28 cellular contexts compared by ENCODE assay signal in genomic region chr3:124101643-124102042, GRCh38.
"Had no signal": no experiment of that assay in that cellular context is flagged by ENCODE, and none has a peak within 500 bp of the region (broad histone marks: within the 10 kb centered on the region; RNA-seq: fewer than 3 reads in every experiment).

No MANE protein-coding gene starts in this region.

- H3K27ac ChIP-seq: ovary, parathyroid adenoma, psoas muscle, right lobe of liver, sigmoid colon, stomach, thoracic aorta, thyroid gland, tibial nerve, upper lobe of left lung, vagina had no signal

- H3K36me3 Mint-ChIP-seq: natural killer cell treated with Interleukin-12 subunit alpha and Interleukin-12 subunit beta and Interleukin-15 and Interleukin-18, amount 100 ng/mL, for 72 hours; stimulated activated effector memory CD8-positive, alpha-beta T cell treated with anti-CD3 and anti-CD28 coated beads, Interleukin-12 subunit alpha, Interleukin-12 subunit beta, amount 100 ng/mL, for 72 hours; stimulated activated naive B cell treated with anti-CD40 and anti-IgM and Interleukin-4, amounts not matched to agents 10 μg/mL and 1 μg/mL and 100 μg/mL, for 72 hours had no signal

- ATAC-seq: psoas muscle; right cardiac atrium; right lobe of liver; stimulated activated effector memory CD8-positive, alpha-beta T cell treated with anti-CD3 and anti-CD28 coated beads, Interleukin-12 subunit alpha, Interleukin-12 subunit beta, amount 100 ng/mL, for 72 hours; stimulated activated naive B cell treated with anti-CD40 and anti-IgM and Interleukin-4, amounts not matched to agents 10 μg/mL and 1 μg/mL and 100 μg/mL, for 72 hours had no signal

- H3K4me1 Mint-ChIP-seq: nephron progenitor cell; stimulated activated effector memory CD8-positive, alpha-beta T cell treated with anti-CD3 and anti-CD28 coated beads, Interleukin-12 subunit alpha, Interleukin-12 subunit beta, amount 100 ng/mL, for 72 hours; stimulated activated naive B cell treated with anti-CD40 and anti-IgM and Interleukin-4, amounts not matched to agents 10 μg/mL and 1 μg/mL and 100 μg/mL, for 72 hours had no signal

- H3K4me3 Mint-ChIP-seq: natural killer cell treated with Interleukin-12 subunit alpha and Interleukin-12 subunit beta and Interleukin-15 and Interleukin-18, amount 100 ng/mL, for 72 hours; nephron progenitor cell; neural crest cell; stimulated activated effector memory CD8-positive, alpha-beta T cell treated with anti-CD3 and anti-CD28 coated beads, Interleukin-12 subunit alpha, Interleukin-12 subunit beta, amount 100 ng/mL, for 72 hours; stimulated activated naive B cell treated with anti-CD40 and anti-IgM and Interleukin-4, amounts not matched to agents 10 μg/mL and 1 μg/mL and 100 μg/mL, for 72 hours; stimulated activated naive CD8-positive, alpha-beta T cell treated with anti-CD3 and anti-CD28 coated beads, Interleukin-15, Interleukin-2, amounts not matched to agents 100 ng/mL and 50 ng/mL, for 24 hours had no signal

- H3K27me3 Mint-ChIP-seq: progenitor cell of endocrine pancreas had no signal

- H3K27ac Mint-ChIP-seq: natural killer cell treated with Interleukin-12 subunit alpha and Interleukin-12 subunit beta and Interleukin-15 and Interleukin-18, amount 100 ng/mL, for 72 hours; nephron progenitor cell; progenitor cell of endocrine pancreas; stimulated activated effector memory CD8-positive, alpha-beta T cell treated with anti-CD3 and anti-CD28 coated beads, Interleukin-12 subunit alpha, Interleukin-12 subunit beta, amount 100 ng/mL, for 72 hours; stimulated activated naive B cell treated with anti-CD40 and anti-IgM and Interleukin-4, amounts not matched to agents 10 μg/mL and 1 μg/mL and 100 μg/mL, for 72 hours; stimulated activated naive CD8-positive, alpha-beta T cell treated with anti-CD3 and anti-CD28 coated beads, Interleukin-15, Interleukin-2, amounts not matched to agents 100 ng/mL and 50 ng/mL, for 24 hours had no signal

- DNase-seq: nephron progenitor cell; occipital lobe; ovary; posterior cingulate gyrus; psoas muscle; right cardiac atrium; right lobe of liver; sigmoid colon; small intestine; stimulated activated CD4-positive, alpha-beta T cell treated with anti-CD3 and anti-CD28 coated beads, Interleukin-15, amount 100 ng/mL, for 24 hours; stimulated activated CD4-positive, alpha-beta T cell treated with anti-CD3 and anti-CD28 coated beads, Interleukin-2, amount 100 ng/mL, for 24 hours; stimulated activated CD4-positive, alpha-beta T cell treated with anti-CD3 and anti-CD28 coated beads, Interleukin-2, amount 100 ng/mL, for 48 hours; stimulated activated CD4-positive, alpha-beta T cell treated with anti-CD3 and anti-CD28 coated beads, Interleukin-4, amount 100 ng/mL, for 24 hours; stimulated activated naive B cell treated with anti-CD40 and anti-IgM and Interleukin-4, amounts not matched to agents 10 μg/mL and 1 μg/mL and 100 μg/mL, for 72 hours; stimulated activated naive CD4-positive, alpha-beta T cell treated with Interleukin-2 at 50 U/mL for 16 hours; stomach; thyroid gland; trophoblast cell; upper lobe of left lung had no signal

- H3K9me3 Mint-ChIP-seq: natural killer cell treated with Interleukin-12 subunit alpha and Interleukin-12 subunit beta and Interleukin-15 and Interleukin-18, amount 100 ng/mL, for 72 hours; nephron progenitor cell; neural crest cell; stimulated activated effector memory CD8-positive, alpha-beta T cell treated with anti-CD3 and anti-CD28 coated beads, Interleukin-12 subunit alpha, Interleukin-12 subunit beta, amount 100 ng/mL, for 72 hours; stimulated activated naive B cell treated with anti-CD40 and anti-IgM and Interleukin-4, amounts not matched to agents 10 μg/mL and 1 μg/mL and 100 μg/mL, for 72 hours; stimulated activated naive CD8-positive, alpha-beta T cell treated with anti-CD3 and anti-CD28 coated beads, Interleukin-15, Interleukin-2, amounts not matched to agents 100 ng/mL and 50 ng/mL, for 24 hours had no signal
